In genomic region chr18:59847491-59847846, GRCh38 we compare ENCODE assay signal across 8 cellular contexts. TPM values are rescaled to one million over a fixed set of nuclear protein-coding genes. Genes with fewer than 3 reads are reported as not detected.
A peak's percentile ranks its signal among the peaks of the same experiment; 100 is the strongest.
DNase-seq lines count a peak whose midpoint lies in the region; ATAC-seq and TF ChIP-seq lines count a peak whose summit lies in the region.
"Not testable (repeated sequence)": the region's sequence is repeated elsewhere in the genome, so short reads cannot be mapped to it uniquely, and the experiment has no call there.

No MANE protein-coding gene starts in this region.

- peak overlapping the region; percentile 45 for H3K4me3 ChIP-seq in DOHH2 (ENCODE audit: low read length)
- not testable (repeated sequence) for H3K4me3 ChIP-seq in MG63

- H3K4me1 ChIP-seq in DOHH2 (ENCODE audit: control insufficient read depth, low read length) = peaks cover 45% of the 10 kb centered on the region

- not testable (repeated sequence) for H3K79me2 ChIP-seq in DOHH2 (ENCODE audit: control insufficient read depth, low read length)

- not testable (repeated sequence) for H3K27me3 ChIP-seq in DOHH2 (ENCODE audit: control insufficient read depth, low read length); MG63

- not testable (repeated sequence) for H3K9me3 ChIP-seq in DOHH2 (ENCODE audit: control insufficient read depth, insufficient read depth, low read length); MG63

- peak; percentile 28 for ATAC-seq in GM19023 (IDR thresholded peaks at IDR 0.05; ENCODE audit: unreplicated experiment)
- peak; percentile 8 for ATAC-seq in GM21515 (IDR thresholded peaks at IDR 0.05; ENCODE audit: unreplicated experiment)
- peak; percentile 8 for ATAC-seq in HG02763 (IDR thresholded peaks at IDR 0.05; ENCODE audit: unreplicated experiment)
- ATAC-seq in HG03135 (IDR thresholded peaks at IDR 0.05; ENCODE audit: unreplicated experiment) = peak; percentile 13
- ATAC-seq in memory B cell (ENCODE audit: low read depth) = peak; percentile 37

- not testable (repeated sequence) for H3K27ac ChIP-seq in DOHH2 (ENCODE audit: low read depth, low read length)

- not testable (repeated sequence) for TF ChIP-seq CTCF in DOHH2 (IDR thresholded peaks at IDR 0.05; ENCODE audit: low read depth, low read length, poor library complexity, severe bottlenecking)

- H4K20me1 ChIP-seq in DOHH2 (ENCODE audit: control insufficient read depth, insufficient read depth, low read depth, low read length) = not testable (repeated sequence)

- peak overlapping the region; percentile 41 for H3K4me2 ChIP-seq in DOHH2 (ENCODE audit: low read length)

- H3K9me3 Mint-ChIP-seq in activated T-cell treated with anti-CD3 and anti-CD28 coated beads, Interleukin-2, amount 50 U/mL, for 24 hours; memory B cell: not testable (repeated sequence)

- peaks cover 14% of the 10 kb centered on the region for H3K4me1 Mint-ChIP-seq in activated T-cell treated with anti-CD3 and anti-CD28 coated beads, Interleukin-2, amount 50 U/mL, for 24 hours (ENCODE audit: low read depth)
- H3K4me1 Mint-ChIP-seq in memory B cell = peaks cover 15% of the 10 kb centered on the region

- not testable (repeated sequence) for H3K36me3 ChIP-seq in DOHH2 (ENCODE audit: control insufficient read depth, low read length); MG63

- not testable (repeated sequence) for H3K9me2 ChIP-seq in DOHH2 (replicated peaks; ENCODE audit: control insufficient read depth, low read length)

- not testable (repeated sequence) for H3K36me3 Mint-ChIP-seq in activated T-cell treated with anti-CD3 and anti-CD28 coated beads, Interleukin-2, amount 50 U/mL, for 24 hours (ENCODE audit: low read depth); memory B cell

- H3K4me3 Mint-ChIP-seq in activated T-cell treated with anti-CD3 and anti-CD28 coated beads, Interleukin-2, amount 50 U/mL, for 24 hours = peak overlapping the region; percentile 2
- H3K4me3 Mint-ChIP-seq in memory B cell = peak overlapping the region; percentile 40

- H3K27ac Mint-ChIP-seq in activated T-cell treated with anti-CD3 and anti-CD28 coated beads, Interleukin-2, amount 50 U/mL, for 24 hours = peak overlapping the region; percentile 64
- H3K27ac Mint-ChIP-seq in memory B cell = peak overlapping the region; percentile 91

- peaks cover 11% of the 10 kb centered on the region for H3F3A ChIP-seq in DOHH2 (ENCODE audit: control insufficient read depth, insufficient read depth)

- DNase-seq in MG63 = peak; percentile 3
- DNase-seq in activated T-cell treated with anti-CD3 and anti-CD28 coated beads, Interleukin-2, amount 50 U/mL, for 24 hours; memory B cell (ENCODE audit: low spot score in 2 of 2): not testable (repeated sequence)

- not testable (repeated sequence) for H3K27me3 Mint-ChIP-seq in activated T-cell treated with anti-CD3 and anti-CD28 coated beads, Interleukin-2, amount 50 U/mL, for 24 hours; memory B cell

RNA-seq across cellular contexts. Expression of gene PMAIP1, which starts 52.3 kb away (rescaled TPM):
- total RNA-seq in MG63 (2014; rRNA removed; shearing (Covaris generic); ENCODE audit: low replicate concordance) = 14.1 and 17.6 TPM in 2 replicates
